In genomic region chr12:93847517-93848452, GRCh38 we compare ENCODE assay signal across 1 cellular context.
TF ChIP-seq lines count a peak whose summit lies in the region.

No MANE protein-coding gene starts in this region.

TF ChIP-seq in GM23338, 12 proteins besides CTCF, POLR2A, EP300 and RAD21 (continued from another document):
- TF ChIP-seq ZNF462 (CRISPR knock-in tag; IDR thresholded peaks at IDR 0.05) (no peak), ZNF331 (CRISPR knock-in tag; IDR thresholded peaks at IDR 0.05; ENCODE audit: low read depth) (no peak), EZH2phosphoT487 (IDR thresholded peaks at IDR 0.05; ENCODE audit: unreplicated experiment) (no peak), EZH2 (IDR thresholded peaks at IDR 0.05; ENCODE audit: low read depth, unreplicated experiment) (no peak), STAT1 (IDR thresholded peaks at IDR 0.05; ENCODE audit: unreplicated experiment) (no peak), CREB1 (CRISPR knock-in tag; IDR thresholded peaks at IDR 0.05; ENCODE audit: low read depth) (no peak), ZNF114 (CRISPR knock-in tag; IDR thresholded peaks at IDR 0.05) (no peak), JUNB (IDR thresholded peaks at IDR 0.05; ENCODE audit: unreplicated experiment) (no peak), REST (IDR thresholded peaks at IDR 0.05; ENCODE audit: unreplicated experiment) (no peak), NANOG (IDR thresholded peaks at IDR 0.05; ENCODE audit: borderline replicate concordance) (no peak), ETS1 (IDR thresholded peaks at IDR 0.05) (no peak)
